ENCODE assay signal across 9 cellular contexts in the genomic region with DNA sequence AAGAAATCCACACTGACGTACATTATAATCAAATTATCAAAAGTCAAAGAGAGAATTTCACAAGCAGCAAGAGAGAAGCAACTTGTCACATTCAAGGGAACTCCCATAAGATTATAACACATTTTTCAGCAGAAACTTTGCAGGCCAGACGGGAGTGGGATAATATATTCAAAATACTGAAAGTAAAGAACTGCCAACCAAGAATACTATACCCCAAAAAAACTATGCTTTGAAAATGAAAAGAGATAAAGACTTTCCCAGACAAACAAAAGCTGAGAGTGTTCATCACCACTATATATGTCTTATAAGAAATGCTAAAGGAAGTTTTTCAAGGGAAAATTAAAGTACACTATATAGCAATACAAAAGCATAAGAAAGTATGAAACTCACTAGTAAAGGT.
"Had no signal": no experiment of that assay in that cellular context is flagged by ENCODE, and none has a peak within 500 bp of the region (broad histone marks: within the 10 kb centered on the region; RNA-seq: fewer than 3 reads in every experiment).

No MANE protein-coding gene starts in this region.

- H3K36me3 ChIP-seq: WERI-Rb-1 had no signal

- ATAC-seq: activated CD4-positive, alpha-beta T cell treated with anti-CD3 and anti-CD28 coated beads for 36 hours; activated CD4-positive, CD25-positive, alpha-beta regulatory T cell treated with anti-CD3 and anti-CD28 coated beads, Interleukin-2, amount 50 U/mL, for 24 hours; activated CD8-positive, alpha-beta memory T cell treated with anti-CD3 and anti-CD28 coated beads, Interleukin-2, amount 10 ng/mL, durations not matched to agents 7 days and 5 days; activated CD8-positive, alpha-beta T cell treated with anti-CD3 and anti-CD28 coated beads for 36 hours; activated CD8-positive, alpha-beta T cell treated with anti-CD3 and anti-CD28 coated beads, Interleukin-2, amount 10 ng/mL, durations not matched to agents 7 days and 5 days; T-helper 17 cell; WTC11 had no signal

- H3K27ac ChIP-seq: VCaP, WERI-Rb-1 had no signal
